In the genomic region with DNA sequence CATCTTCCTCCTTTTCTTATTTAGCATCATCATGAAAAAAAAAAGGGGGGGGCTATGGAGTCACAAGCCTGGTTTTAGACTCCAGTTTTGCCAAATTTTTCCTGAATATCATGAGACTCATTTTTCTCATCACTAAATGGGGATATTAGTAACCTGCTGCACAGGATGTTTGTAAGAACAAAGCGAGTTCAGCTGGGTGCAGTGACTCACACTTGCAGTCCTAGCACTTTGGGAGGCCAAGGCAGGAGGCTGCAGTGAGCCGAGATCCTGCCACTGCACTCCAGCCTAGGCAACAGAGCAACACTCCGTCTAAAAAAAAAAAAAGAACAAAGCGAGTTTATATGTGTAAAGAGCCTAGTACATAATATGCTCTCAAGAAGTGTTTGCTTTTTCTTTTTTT, we compare ENCODE assay signal across 30 cellular contexts.
"Had no signal": no experiment of that assay in that cellular context is flagged by ENCODE, and none has a peak within 500 bp of the region (broad histone marks: within the 10 kb centered on the region; RNA-seq: fewer than 3 reads in every experiment).

No MANE protein-coding gene starts in this region.

- H3K4me3 ChIP-seq: ascending aorta, PC-9 had no signal

- H2AFZ ChIP-seq: PC-9 had no signal

- DNase-seq: activated CD4-positive, alpha-beta memory T cell treated with anti-CD3 and anti-CD28 coated beads, Interleukin-2, amount 10 ng/mL, durations not matched to agents 7 days and 5 days; activated CD4-positive, alpha-beta T cell treated with anti-CD3 and anti-CD28 coated beads for 1 hour; activated CD4-positive, alpha-beta T cell treated with anti-CD3 and anti-CD28 coated beads for 48 hours; activated CD4-positive, CD25-positive, alpha-beta regulatory T cell; activated CD8-positive, alpha-beta memory T cell treated with anti-CD3 and anti-CD28 coated beads for 24 hours; activated CD8-positive, alpha-beta memory T cell treated with anti-CD3 and anti-CD28 coated beads, Interleukin-2, amount 10 ng/mL, durations not matched to agents 7 days and 5 days; activated CD8-positive, alpha-beta memory T cell treated with anti-CD3 and anti-CD28 coated beads, Interleukin-2, amount 50 U/mL, for 48 hours; activated gamma-delta T cell; activated naive CD4-positive, alpha-beta T cell treated with Interleukin-2 at 50 U/mL for 16 hours; activated naive CD8-positive, alpha-beta T cell treated with anti-CD3 and anti-CD28 coated beads, Interleukin-2, amount 10 ng/mL, durations not matched to agents 7 days and 5 days; activated T-cell treated with anti-CD3 and anti-CD28 coated beads, Interleukin-2, amount 50 U/mL, for 48 hours; amygdala; Kasumi-1; NCI-H1105; NCI-H1417 treated with DMSO at 0.1 percent for 48 hours; NCI-H1694 treated with DMSO at 0.1 percent for 48 hours; NCI-H2029; NCI-H2107; NCI-H2171; NCI-H510A; NCI-H526; NCI-H748 treated with DMSO at 0.1 percent for 48 hours; NK-92 treated with Interleukin-12 subunit alpha and Interleukin-12 subunit beta, amount 100 ng/mL, for 24 hours; PC-9; SIG-M5; T1000; WERI-Rb-1 had no signal

- H3K27ac ChIP-seq: ascending aorta, PC-9, RWPE1, WERI-Rb-1 had no signal

- H3K9me3 ChIP-seq: ascending aorta had no signal

- H3K4me1 ChIP-seq: ascending aorta had no signal

- ATAC-seq: activated CD8-positive, alpha-beta memory T cell treated with anti-CD3 and anti-CD28 coated beads, Interleukin-2, amount 10 ng/mL, durations not matched to agents 7 days and 5 days; Right ventricle myocardium inferior had no signal

- H3K36me3 ChIP-seq: ascending aorta, WERI-Rb-1 had no signal

- H3K27me3 ChIP-seq: ascending aorta had no signal

- H3K4me2 ChIP-seq: PC-9 had no signal
